Comparison of ENCODE assay signal across 7 cellular contexts in genomic region chr12:120487552-120487951, GRCh38. TPM values are rescaled to one million over a fixed set of nuclear protein-coding genes. Genes with fewer than 3 reads are reported as not detected.
DNase-seq lines count a peak whose midpoint lies in the region; FAIRE-seq and TF ChIP-seq lines count a peak whose summit lies in the region.
"Not testable (repeated sequence)": the region's sequence is repeated elsewhere in the genome, so short reads cannot be mapped to it uniquely, and the experiment has no call there.

No MANE protein-coding gene starts in this region.

- H3K4me2 ChIP-seq in endothelial cell of umbilical vein (ENCODE audit: insufficient read depth, low read length): not testable (repeated sequence)

- H3K36me3 ChIP-seq in endothelial cell of umbilical vein (ENCODE audit: control insufficient read depth in 2 of 2, extremely low read depth in 1 of 2, insufficient read depth in 2 of 2, low read length in 2 of 2); ovary; testis (ENCODE audit: low read depth, missing control alignments): not testable (repeated sequence)

- BruUV-seq in endothelial cell of umbilical vein (replicated peaks; lab: Mats Ljungman, UMichigan): TSS peak; percentile 11

- POLR2A ChIA-PET in endothelial cell of umbilical vein (lab: Charles Lee): not testable (repeated sequence)

- not testable (repeated sequence) for H3K79me2 ChIP-seq in endothelial cell of umbilical vein (ENCODE audit: control insufficient read depth, insufficient read depth, low read length)

- peak overlapping the region; percentile 78 for H3K27ac ChIP-seq in caudate nucleus (ENCODE audit: low read depth, low read length)
- peak overlapping the region; percentile 70 for H3K27ac ChIP-seq in endothelial cell of umbilical vein (ENCODE audit: insufficient read depth, low read depth, low read length)
- peak overlapping the region in 1 of 2 donors; percentile 40 for H3K27ac ChIP-seq in ovary
- H3K27ac ChIP-seq in testis: peak overlapping the region; percentile 16 to 83

- not testable (repeated sequence) for H3K9me3 ChIP-seq in endothelial cell of umbilical vein (replicated peaks; ENCODE audit: control insufficient read depth, insufficient read depth, low read length); ovary; testis

- H3K4me1 ChIP-seq in endothelial cell of umbilical vein (ENCODE audit: control insufficient read depth, extremely low read depth, insufficient read depth, low read length); ovary (ENCODE audit: insufficient read depth): not testable (repeated sequence)
- H3K4me1 ChIP-seq in testis: peaks cover 43% of the 10 kb centered on the region

- intact Hi-C loops in endothelial cell of umbilical vein (cut with micrococcal nuclease); ovary (cut with DNase I); testis (cut with DNase I; ENCODE audit: low total_unique reads): not testable (repeated sequence)

- not testable (repeated sequence) for FAIRE-seq in endothelial cell of umbilical vein (lab: Jason Lieb, UNC)

- not testable (repeated sequence) for TF ChIP-seq POLR2A in endothelial cell of umbilical vein (IDR thresholded peaks at IDR 0.05; ENCODE audit: low read depth, low read length); ovary (IDR thresholded peaks at IDR 0.05); testis (IDR thresholded peaks at IDR 0.05)

- DNase-seq in NCI-H82 (lab: John Stamatoyannopoulos, UW): peak; percentile 62
- peak; percentile 54 for DNase-seq in amniotic epithelial cell (ENCODE audit: low read depth)
- DNase-seq in caudate nucleus (lab: John Stamatoyannopoulos, UW): not testable (repeated sequence)
- peak; percentile 42 for DNase-seq in endothelial cell of umbilical vein (ENCODE audit: low read depth, low spot score)
- DNase-seq in left kidney (ENCODE audit: low read depth, low spot score): peak; percentile 29
- peak in 4 of 5 donors; percentile 30 to 64 (median 42) for DNase-seq in ovary
- peak; percentile 83 for DNase-seq in testis

- CTCF ChIA-PET in endothelial cell of umbilical vein (lab: Charles Lee): interaction anchor here (1.2 to 1.5 kb wide), 2 partner anchors 15 to 42 kb away, joined by 3 read pairs; partner anchors contain the start of gene COQ5

- not testable (repeated sequence) for H3K9ac ChIP-seq in endothelial cell of umbilical vein (replicated peaks; ENCODE audit: extremely low read depth, insufficient read depth, low read length)

- TF ChIP-seq EP300 in ovary (IDR thresholded peaks at IDR 0.05): not testable (repeated sequence)

- whole genome bisulfite sequencing in ovary, 3 donors: 8 to 18% (median 15%) methylated on average over 7 of the region's 7 CpGs
- 30 to 57% methylated on average over 7 of the region's 7 CpGs for WGBS in testis, 2 donors

- not testable (repeated sequence) for H4K20me1 ChIP-seq in endothelial cell of umbilical vein (replicated peaks; ENCODE audit: control insufficient read depth, extremely low read depth, insufficient read depth, low read length)

- not testable (repeated sequence) for TF ChIP-seq CTCF in endothelial cell of umbilical vein (IDR thresholded peaks at IDR 0.05; ENCODE audit: extremely low read depth in 1 of 2, insufficient read depth in 1 of 2, low read depth in 1 of 2, low read length in 2 of 2); ovary (IDR thresholded peaks at IDR 0.05); testis (IDR thresholded peaks at IDR 0.05)

- not testable (repeated sequence) for H3K9me1 ChIP-seq in endothelial cell of umbilical vein (replicated peaks; ENCODE audit: control insufficient read depth, extremely low read depth, insufficient read depth, low read length)

- dilution Hi-C loops in endothelial cell of umbilical vein (cut with MboI; ENCODE audit: extremely low pct_ligation_motif_present, low sequenced_read_pairs): not testable (repeated sequence)

- H3K27me3 ChIP-seq in endothelial cell of umbilical vein (ENCODE audit: control insufficient read depth in 2 of 2, insufficient read depth in 2 of 2, low read length in 2 of 2); ovary; testis: not testable (repeated sequence)

- not testable (repeated sequence) for H2AFZ ChIP-seq in endothelial cell of umbilical vein (ENCODE audit: low read depth, low read length)

- not testable (repeated sequence) for H3K4me3 ChIP-seq in endothelial cell of umbilical vein (replicated peaks in 1 of 3; ENCODE audit: insufficient read depth in 1 of 3, low read depth in 1 of 3, low read length in 3 of 3); ovary; testis

RNA-seq across cellular contexts. Expression of gene DYNLL1, which starts 8.4 kb away (rescaled TPM):
- total RNA-seq in endothelial cell of umbilical vein (469 TPM in 2 replicates), ovary (100 to 1,000 TPM in 6 of 7 donors, 10 to 100 TPM in 1; 92.9 to 317 (median 256) TPM), testis (100 to 1,000 TPM; 404 to 461 TPM)
- polyA plus RNA-seq in endothelial cell of umbilical vein (538 and 600 TPM in 2 replicates), ovary (100 to 1,000 TPM; 249 to 522 TPM), testis (ENCODE audit: insufficient read depth, low read depth, low replicate concordance) (725 TPM)
- polyA plus RNA-seq in endothelial cell of umbilical vein (2011; cell fraction: cytosol; rRNA removed): 684 and 687 TPM in 2 replicates
- 214 and 254 TPM in 2 replicates for polyA plus RNA-seq in endothelial cell of umbilical vein (2011; cell fraction: nucleus; rRNA removed)
- 725 and 951 TPM in 2 replicates for polyA plus RNA-seq in endothelial cell of umbilical vein (2012)
- 130 and 133 TPM in 2 replicates for polyA minus RNA-seq in endothelial cell of umbilical vein
- polyA minus RNA-seq in endothelial cell of umbilical vein (2011; cell fraction: cytosol; rRNA and poly(A)+ RNA removed): 137 TPM
- polyA minus RNA-seq in endothelial cell of umbilical vein (2011; cell fraction: nucleus; rRNA and poly(A)+ RNA removed): 29.7 and 40.4 TPM in 2 replicates

RNA-seq across cellular contexts. Expression of gene SRSF9, which starts 18.0 kb away (rescaled TPM):
- total RNA-seq in endothelial cell of umbilical vein (226 and 238 TPM in 2 replicates), ovary (100 to 1,000 TPM in 5 of 7 donors, 10 to 100 TPM in 2; 53.8 to 141 (median 124) TPM), testis (100 to 1,000 TPM; 199 to 238 TPM)
- polyA plus RNA-seq in endothelial cell of umbilical vein (97.7 and 153 TPM in 2 replicates), ovary (100 to 1,000 TPM; 106 to 129 TPM), testis (ENCODE audit: insufficient read depth, low read depth, low replicate concordance) (202 TPM)
- polyA plus RNA-seq in endothelial cell of umbilical vein (2011; cell fraction: cytosol; rRNA removed): 147 and 180 TPM in 2 replicates
- polyA plus RNA-seq in endothelial cell of umbilical vein (2011; cell fraction: nucleus; rRNA removed): 143 and 191 TPM in 2 replicates
- 207 and 216 TPM in 2 replicates for polyA plus RNA-seq in endothelial cell of umbilical vein (2012)
- polyA minus RNA-seq in endothelial cell of umbilical vein: 76.8 TPM in 2 replicates
- 104 TPM for polyA minus RNA-seq in endothelial cell of umbilical vein (2011; cell fraction: cytosol; rRNA and poly(A)+ RNA removed)
- polyA minus RNA-seq in endothelial cell of umbilical vein (2011; cell fraction: nucleus; rRNA and poly(A)+ RNA removed): 54.5 and 62.4 TPM in 2 replicates

RNA-seq across cellular contexts. Expression of gene GATC, which starts 41.3 kb away (rescaled TPM):
- total RNA-seq in endothelial cell of umbilical vein (28.8 and 33.1 TPM in 2 replicates), ovary (10 to 100 TPM; 14.2 to 34.7 (median 19.4) TPM), testis (10 to 100 TPM; 17.5 to 20.9 TPM)
- polyA plus RNA-seq in endothelial cell of umbilical vein (11.8 and 13.0 TPM in 2 replicates), ovary (10 to 100 TPM; 11.9 to 32.4 TPM), testis (ENCODE audit: insufficient read depth, low read depth, low replicate concordance) (10.8 TPM)
- 13.8 and 16.5 TPM in 2 replicates for polyA plus RNA-seq in endothelial cell of umbilical vein (2011; cell fraction: cytosol; rRNA removed)
- polyA plus RNA-seq in endothelial cell of umbilical vein (2011; cell fraction: nucleus; rRNA removed): 23.5 and 24.2 TPM in 2 replicates
- 23.7 and 28.0 TPM in 2 replicates for polyA plus RNA-seq in endothelial cell of umbilical vein (2012)
- 17.4 and 25.1 TPM in 2 replicates for polyA minus RNA-seq in endothelial cell of umbilical vein
- 18.4 TPM for polyA minus RNA-seq in endothelial cell of umbilical vein (2011; cell fraction: cytosol; rRNA and poly(A)+ RNA removed)
- polyA minus RNA-seq in endothelial cell of umbilical vein (2011; cell fraction: nucleus; rRNA and poly(A)+ RNA removed): 10.0 and 11.4 TPM in 2 replicates

RNA-seq across cellular contexts. Expression of gene TRIAP1, which starts 41.4 kb away (rescaled TPM):
- total RNA-seq in endothelial cell of umbilical vein (46.0 and 48.1 TPM in 2 replicates), ovary (10 to 100 TPM in 4 of 7 donors, 1 to 10 TPM in 3; 8.1 to 14.7 (median 11.4) TPM), testis (10 to 100 TPM; 13.9 to 15.7 TPM)
- polyA plus RNA-seq in endothelial cell of umbilical vein (18.0 and 26.1 TPM in 2 replicates), ovary (10 to 100 TPM; 15.3 to 18.5 TPM), testis (ENCODE audit: insufficient read depth, low read depth, low replicate concordance) (20.0 TPM)
- 40.9 and 41.5 TPM in 2 replicates for polyA plus RNA-seq in endothelial cell of umbilical vein (2011; cell fraction: cytosol; rRNA removed)
- polyA plus RNA-seq in endothelial cell of umbilical vein (2011; cell fraction: nucleus; rRNA removed): 14.4 and 19.7 TPM in 2 replicates
- 64.9 and 103 TPM in 2 replicates for polyA plus RNA-seq in endothelial cell of umbilical vein (2012)
- 10.8 and 11.0 TPM in 2 replicates for polyA minus RNA-seq in endothelial cell of umbilical vein
- 24.1 TPM for polyA minus RNA-seq in endothelial cell of umbilical vein (2011; cell fraction: cytosol; rRNA and poly(A)+ RNA removed)
- polyA minus RNA-seq in endothelial cell of umbilical vein (2011; cell fraction: nucleus; rRNA and poly(A)+ RNA removed): 5.2 and 6.0 TPM in 2 replicates

RNA-seq across cellular contexts. Expression of gene COQ5, which starts 41.4 kb away (rescaled TPM):
- total RNA-seq in endothelial cell of umbilical vein (19.7 and 27.2 TPM in 2 replicates), ovary (10 to 100 TPM; 20.7 to 34.0 (median 22.1) TPM), testis (10 to 100 TPM; 31.3 to 37.4 TPM)
- polyA plus RNA-seq in endothelial cell of umbilical vein (18.4 and 23.7 TPM in 2 replicates), ovary (10 to 100 TPM; 24.9 to 32.7 TPM), testis (ENCODE audit: insufficient read depth, low read depth, low replicate concordance) (51.0 TPM)
- polyA plus RNA-seq in endothelial cell of umbilical vein (2011; cell fraction: cytosol; rRNA removed): 27.6 and 29.7 TPM in 2 replicates
- polyA plus RNA-seq in endothelial cell of umbilical vein (2011; cell fraction: nucleus; rRNA removed): 18.9 and 24.1 TPM in 2 replicates
- polyA plus RNA-seq in endothelial cell of umbilical vein (2012): 28.0 and 31.3 TPM in 2 replicates
- 19.6 and 23.8 TPM in 2 replicates for polyA minus RNA-seq in endothelial cell of umbilical vein
- polyA minus RNA-seq in endothelial cell of umbilical vein (2011; cell fraction: cytosol; rRNA and poly(A)+ RNA removed): 14.6 TPM
- polyA minus RNA-seq in endothelial cell of umbilical vein (2011; cell fraction: nucleus; rRNA and poly(A)+ RNA removed): 6.7 and 10.3 TPM in 2 replicates
